22 cellular contexts compared by ENCODE assay signal in the genomic region with DNA sequence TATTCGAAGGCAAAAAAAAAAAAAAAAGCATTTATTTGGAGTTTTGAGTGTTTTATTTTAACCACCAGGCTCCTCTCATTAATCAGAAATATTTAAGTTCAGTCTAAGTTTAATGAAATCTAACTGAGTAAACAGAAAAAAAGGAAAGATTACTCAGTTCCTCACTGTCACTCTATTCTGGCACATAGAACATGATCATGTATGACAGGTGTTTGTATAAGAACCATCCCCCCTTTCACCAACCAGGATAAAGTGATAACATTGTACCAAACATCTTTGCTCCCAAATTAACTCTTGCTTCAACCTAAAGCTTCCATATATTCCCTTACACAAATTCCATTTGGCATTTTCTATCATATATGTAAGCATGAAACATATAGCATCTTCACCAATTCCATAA.
"Had no signal": no experiment of that assay in that cellular context is flagged by ENCODE, and none has a peak within 500 bp of the region (broad histone marks: within the 10 kb centered on the region; RNA-seq: fewer than 3 reads in every experiment).

No MANE protein-coding gene starts in this region.

- H3K27me3 ChIP-seq: colonic mucosa, esophagus squamous epithelium, foreskin keratinocyte, heart right ventricle, left lung had no signal

- H3K4me1 ChIP-seq: colonic mucosa, esophagus squamous epithelium, foreskin keratinocyte, left lung had no signal

- H3K4me3 ChIP-seq: colonic mucosa, esophagus squamous epithelium, heart right ventricle, left lung, lung had no signal

- H3K36me3 ChIP-seq: colonic mucosa, esophagus squamous epithelium, heart right ventricle, left lung had no signal

- ATAC-seq: effector memory CD8-positive, alpha-beta T cell; esophagus mucosa; foreskin keratinocyte; heart right ventricle; left lung; left ventricle myocardium superior had no signal

- H3K9me3 ChIP-seq: colonic mucosa, esophagus squamous epithelium, heart right ventricle, left lung had no signal

- H3K27ac ChIP-seq: colonic mucosa, epithelial cell of prostate, esophagus squamous epithelium, foreskin keratinocyte, heart right ventricle, left lung had no signal

- DNase-seq: cerebellar nuclear complex; colonic mucosa; cortex of kidney; effector CD8-positive, alpha-beta T cell; effector memory CD8-positive, alpha-beta T cell; endodermal cell; erythroblast; esophagus squamous epithelium; foreskin keratinocyte; glutamatergic neuron; head of caudate nucleus; heart right ventricle; hippocampal formation; left cardiac atrium; left lung; left ventricle myocardium superior; mammary epithelial cell; mesendoderm; midbrain had no signal
